8 cellular contexts compared by ENCODE assay signal in genomic region chr11:111878766-111879636, GRCh38. TPM values are rescaled to one million over a fixed set of nuclear protein-coding genes. Genes with fewer than 3 reads are reported as not detected.
DNase-seq lines count a peak whose midpoint lies in the region; ATAC-seq and TF ChIP-seq lines count a peak whose summit lies in the region.

TSS of gene CFAP68 (plus strand) at chr11:111879541. CDS start at chr11:111879561, 20 bp downstream.
TSS of gene FDXACB1 (minus strand) at chr11:111879165. CDS start at chr11:111879132, 33 bp downstream.

- H3K27me3 ChIP-seq in right atrium auricular region (no peaks in the 10 kb centered on the region), psoas muscle (ENCODE audit: insufficient read depth in 3 of 3, low read length in 2 of 3) (no peaks in the 10 kb centered on the region), uterus (no peaks in the 10 kb centered on the region)

- no peaks in the 10 kb centered on the region for H3K36me3 ChIP-seq in right atrium auricular region
- peaks cover 0 to 7% of the 10 kb centered on the region in 2 donors for H3K36me3 ChIP-seq in psoas muscle (ENCODE audit: insufficient read depth in 1 of 2, low read depth in 1 of 2)
- no peaks in the 10 kb centered on the region for H3K36me3 ChIP-seq in uterus

- DNase-seq in NCI-H1694 (lab: John Stamatoyannopoulos, UW) (peak; percentile 72), T-helper 17 cell (peak; percentile 87 to 92 (median 92)), right atrium auricular region (ENCODE audit: low spot score) (peak; percentile 99), psoas muscle (peak; percentile 94 to 98), uterus (peak; percentile 96 to 98)

- H3K36me3 Mint-ChIP-seq in T-helper 17 cell (ENCODE audit: low read depth) = peaks cover 2% of the 10 kb centered on the region

- intact Hi-C loops in psoas muscle (cut with DNase I) = loop anchor here (5.0 kb wide), 4 partner anchors 33 to 103 kb away; partner anchors contain the start of genes CRYAB (in 2 of the 2) and HSPB2 (in 2 of the 2)
- intact Hi-C loops in uterus (cut with DNase I; ENCODE audit: low total_unique reads) = loop anchor here (10.0 kb wide), 2 partner anchors 56 to 206 kb away; partner anchors contain the start of genes DIXDC1, SDHD and TIMM8B

- no peaks in the 10 kb centered on the region for H3K27me3 Mint-ChIP-seq in T-helper 17 cell

- peaks cover 18% of the 10 kb centered on the region for H3K4me1 Mint-ChIP-seq in T-helper 17 cell

- TF ChIP-seq POLR2A in GM15510 (IDR thresholded peaks at IDR 0.05; ENCODE audit: borderline replicate concordance, extremely low read depth, insufficient read length) = peak; percentile 62
- peak; percentile 65 to 86 for TF ChIP-seq POLR2A in uterus (IDR thresholded peaks at IDR 0.05)

- H3K4me1 ChIP-seq in right atrium auricular region = peaks cover 0 to 14% of the 10 kb centered on the region in 2 donors
- H3K4me1 ChIP-seq in psoas muscle = peaks cover 4% of the 10 kb centered on the region
- H3K4me1 ChIP-seq in uterus = peaks cover 0 to 6% of the 10 kb centered on the region in 2 donors

- peak within 1 kb of the TSS; percentile 88 for H3K27ac ChIP-seq in angular gyrus (ENCODE audit: low read depth, low read length)
- H3K27ac ChIP-seq in right atrium auricular region = peak within 1 kb of the TSS; percentile 94 to 95
- H3K27ac ChIP-seq in psoas muscle = peak within 1 kb of the TSS; percentile 94
- H3K27ac ChIP-seq in uterus = peak within 1 kb of the TSS; percentile 96

- no peaks in the 10 kb centered on the region for H3K9me3 ChIP-seq in T-helper 17 cell (ENCODE audit: control insufficient read depth, low read length, poor library complexity, severe bottlenecking)
- H3K9me3 ChIP-seq in right atrium auricular region = no peaks in the 10 kb centered on the region
- H3K9me3 ChIP-seq in psoas muscle = no peaks in the 10 kb centered on the region
- no peaks in the 10 kb centered on the region for H3K9me3 ChIP-seq in uterus

- WGBS in psoas muscle, 3 donors = 0% methylated on average over 53 to 58 of the region's 58 CpGs

- TF ChIP-seq CTCF in right atrium auricular region (IDR thresholded peaks at IDR 0.05) (peak; percentile 93 to 99), psoas muscle (IDR thresholded peaks at IDR 0.05) (peak; percentile 95), uterus (IDR thresholded peaks at IDR 0.05) (peak; percentile 97 to 99 (median 98))

- H3K4me3 Mint-ChIP-seq in T-helper 17 cell = peak within 1 kb of the TSS; percentile 94

- peak within 1 kb of the TSS; percentile 98 for H3K27ac Mint-ChIP-seq in T-helper 17 cell

- ATAC-seq in HG02885 (IDR thresholded peaks at IDR 0.05; ENCODE audit: poor library complexity, unreplicated experiment) = peak; percentile 92
- peak; percentile 89 for ATAC-seq in T-helper 17 cell
- peak; percentile 93 to 94 (median 94) for ATAC-seq in psoas muscle

- H3K4me3 ChIP-seq in right atrium auricular region (peak within 1 kb of the TSS; percentile 58 to 69), psoas muscle (peak within 1 kb of the TSS; percentile 70), uterus (peak within 1 kb of the TSS; percentile 59 to 76)

RNA-seq across cellular contexts. Expression of gene CFAP68, which starts in this region (rescaled TPM):
- 10 to 100 TPM; 19.0 to 23.8 TPM for total RNA-seq in T-helper 17 cell
- 10 to 100 TPM; 27.7 to 40.9 TPM for total RNA-seq in right atrium auricular region
- total RNA-seq in psoas muscle = 10 to 100 TPM in 2 of 4 donors, 1 to 10 TPM in 2; 6.6 to 17.7 (median 11.8) TPM
- polyA plus RNA-seq in psoas muscle = 1 to 10 TPM; 4.4 to 7.6 (median 4.8) TPM
- total RNA-seq in uterus = 10 to 100 TPM in 1 of 4 donors, 1 to 10 TPM in 2, under 1 TPM in 1; 0.29 to 22.8 (median 4.2) TPM

RNA-seq across cellular contexts. Expression of gene FDXACB1, which starts in this region (rescaled TPM):
- total RNA-seq in T-helper 17 cell (1 to 10 TPM; 2.5 to 3.1 TPM), right atrium auricular region (1 to 10 TPM in 1 of 2 donors, under 1 TPM in 1; 0.90 to 2.0 TPM), psoas muscle (under 1 TPM; 0.65 to 0.99 (median 0.85) TPM), uterus (1 to 10 TPM in 3 of 4 donors, not detected in 1; 1.7 to 7.4 (median 3.3) TPM)
- 1 to 10 TPM in 1 of 3 donors, under 1 TPM in 2; 0.45 to 1.1 (median 0.57) TPM for polyA plus RNA-seq in psoas muscle

Comparison
In these comparisons a context has a peak if more than half of its experiments do, and no peak if none do; other contexts are left out.
1. Peak in every context shown above with its lines: DNase-seq, ATAC-seq, H3K4me3 ChIP-seq and H3K27ac ChIP-seq.